ENCODE assay signal across 1 cellular context in genomic region chr17:859461-860195, GRCh38.
TF ChIP-seq lines count a peak whose summit lies in the region.

No MANE protein-coding gene starts in this region.

TF ChIP-seq in liver, 16 proteins besides CTCF, POLR2A, EP300 and RAD21:
- TF ChIP-seq REST (IDR thresholded peaks at IDR 0.05) (no peak), FOXA1 (IDR thresholded peaks at IDR 0.05) (no peak), ZBTB33 (IDR thresholded peaks at IDR 0.05) (no peak), RXRA (IDR thresholded peaks at IDR 0.05) (peak in 1 of 2 donors; percentile 2), ATF3 (IDR thresholded peaks at IDR 0.05) (no peak), SP1 (IDR thresholded peaks at IDR 0.05) (no peak), EGR1 (IDR thresholded peaks at IDR 0.05; ENCODE audit: low read depth in 2 of 2) (no peak)
